Comparison of ENCODE assay signal across 1 cellular context in genomic region chr6:25619222-25619621, GRCh38.
TF ChIP-seq lines count a peak whose summit lies in the region.

No MANE protein-coding gene starts in this region.

TF ChIP-seq in HepG2, 621 proteins besides CTCF, POLR2A, EP300 and RAD21:
- peak; percentile 21 for TF ChIP-seq HNRNPK (IDR thresholded peaks at IDR 0.05; ENCODE audit: low read depth, low read length, poor library complexity, severe bottlenecking)
- TF ChIP-seq, protein P1, sequence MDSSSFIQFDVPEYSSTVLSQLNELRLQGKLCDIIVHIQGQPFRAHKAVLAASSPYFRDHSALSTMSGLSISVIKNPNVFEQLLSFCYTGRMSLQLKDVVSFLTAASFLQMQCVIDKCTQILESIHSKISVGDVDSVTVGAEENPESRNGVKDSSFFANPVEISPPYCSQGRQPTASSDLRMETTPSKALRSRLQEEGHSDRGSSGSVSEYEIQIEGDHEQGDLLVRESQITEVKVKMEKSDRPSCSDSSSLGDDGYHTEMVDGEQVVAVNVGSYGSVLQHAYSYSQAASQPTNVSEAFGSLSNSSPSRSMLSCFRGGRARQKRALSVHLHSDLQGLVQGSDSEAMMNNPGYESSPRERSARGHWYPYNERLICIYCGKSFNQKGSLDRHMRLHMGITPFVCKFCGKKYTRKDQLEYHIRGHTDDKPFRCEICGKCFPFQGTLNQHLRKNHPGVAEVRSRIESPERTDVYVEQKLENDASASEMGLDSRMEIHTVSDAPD (CRISPR knock-in tag; IDR thresholded peaks at IDR 0.05), result no peak
TF ChIP-seq in HepG2: peak in this region for 1.
